ENCODE assay signal across 11 cellular contexts in the genomic region with DNA sequence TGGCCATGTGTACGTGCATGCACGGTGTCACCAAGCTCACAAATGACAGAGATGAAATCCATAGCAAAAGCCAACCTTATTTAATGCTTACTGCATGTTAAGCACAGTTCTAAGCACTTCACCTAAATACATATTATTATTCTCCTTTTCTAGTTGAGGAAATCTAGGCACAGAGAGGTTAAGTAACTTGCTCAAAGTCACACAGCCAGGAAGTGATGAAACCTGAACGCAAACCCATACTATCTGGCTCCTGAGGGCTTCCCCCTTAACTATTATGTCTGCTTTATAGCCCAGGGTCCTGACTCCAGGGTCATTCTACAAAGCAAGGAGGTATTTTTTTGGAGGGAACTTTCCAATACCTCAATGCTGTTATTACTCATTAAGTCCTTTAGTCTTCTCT.
"Had no signal": no experiment of that assay in that cellular context is flagged by ENCODE, and none has a peak within 500 bp of the region (broad histone marks: within the 10 kb centered on the region; RNA-seq: fewer than 3 reads in every experiment).

No MANE protein-coding gene starts in this region.

- H3K27ac Mint-ChIP-seq: HFFc6 had no signal

- H3K27ac ChIP-seq: GM23248, HL-60, KMS-11 had no signal

- H3K9me3 Mint-ChIP-seq: H9, HFFc6 had no signal

- H3K9ac ChIP-seq: GM23248, KMS-11 had no signal

- DNase-seq: GM23248, GOT3, H9, HCEC 1CT, HFFc6, IMR-90, Karpas-422, KBM-7 had no signal

- H3K4me2 ChIP-seq: KMS-11 had no signal

- H3K4me3 Mint-ChIP-seq: H9, HFFc6 had no signal

- H2AFZ ChIP-seq: GM23248 had no signal

- FAIRE-seq: H54 had no signal

- H3K4me3 ChIP-seq: GM23248 had no signal
